Comparison of ENCODE assay signal across 8 cellular contexts in the genomic region with DNA sequence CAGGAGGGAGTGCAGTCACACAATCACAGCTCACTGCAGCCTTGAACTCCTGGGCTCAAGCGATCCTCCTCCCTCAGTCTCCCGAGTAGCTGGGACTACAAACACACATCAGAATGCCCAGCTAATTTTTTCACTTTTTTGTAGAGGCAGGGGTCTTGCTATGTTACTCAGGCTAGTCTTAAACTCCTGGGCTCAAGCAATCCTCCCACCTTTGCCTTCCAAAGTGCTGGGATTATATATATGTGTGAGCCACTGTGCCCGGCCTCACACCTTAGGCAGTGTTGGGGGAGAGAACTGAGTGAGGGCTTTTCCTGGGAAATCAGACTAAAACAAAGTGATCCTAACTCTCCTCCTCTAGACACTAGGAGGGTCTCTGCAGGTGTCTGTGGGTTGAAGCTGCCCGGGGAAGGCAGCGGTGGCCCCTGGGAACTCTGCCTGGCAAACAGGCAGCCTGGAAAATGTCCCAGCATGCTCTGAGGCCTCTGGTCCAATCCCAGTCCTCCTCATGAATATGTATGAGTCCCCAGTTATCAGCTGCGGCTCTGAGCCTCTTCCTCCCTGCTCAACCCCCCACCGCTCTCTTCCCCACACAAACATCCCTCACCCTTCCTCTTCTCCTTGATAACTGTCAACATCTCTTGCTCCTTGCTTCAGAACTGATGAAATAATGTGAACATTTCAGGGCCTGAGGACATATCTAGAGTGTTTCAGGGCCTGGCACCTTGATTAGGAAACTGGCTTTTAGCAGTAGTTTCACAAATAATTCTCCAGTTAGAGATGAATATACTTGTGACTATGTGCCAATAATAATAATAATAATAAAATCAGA. TPM values are rescaled to one million over a fixed set of nuclear protein-coding genes. Genes with fewer than 3 reads are reported as not detected.
DNase-seq lines count a peak whose midpoint lies in the region; ATAC-seq and TF ChIP-seq lines count a peak whose summit lies in the region.

No MANE protein-coding gene starts in this region.

- ATAC-seq in activated CD8-positive, alpha-beta memory T cell treated with anti-CD3 and anti-CD28 coated beads, Interleukin-2, amount 10 ng/mL, durations not matched to agents 7 days and 5 days: peak; percentile 64
- ATAC-seq in Right ventricle myocardium superior (ENCODE audit: poor library complexity): peak; percentile 97

- H3K36me3 ChIP-seq in osteoblast (ENCODE audit: insufficient read depth, low read length): no peaks in the 10 kb centered on the region

- H3K4me3 Mint-ChIP-seq in activated CD8-positive, alpha-beta memory T cell treated with anti-CD3 and anti-CD28 coated beads, Interleukin-2, amount 10 ng/mL, durations not matched to agents 7 days and 5 days: no peak overlapping the region
- H3K4me3 Mint-ChIP-seq in activated T-helper 1 cell treated with anti-CD3 and anti-CD28 coated beads, Interleukin-12 subunit alpha, Interleukin-12 subunit beta, Interleukin-2, Interleukin-4 antibody, amounts not matched to agents 30 ng/mL and 10 ng/mL and 1 ng/mL, durations not matched to agents 14 hours and 24 hours and 36 hours: no peak overlapping the region

- H3K27me3 ChIP-seq in osteoblast (ENCODE audit: insufficient read depth, low read length): no peaks in the 10 kb centered on the region

- peak overlapping the region; percentile 90 for H2AFZ ChIP-seq in osteoblast (ENCODE audit: low read length)

- H3K9me3 ChIP-seq in osteoblast (ENCODE audit: low read depth, low read length): no peaks in the 10 kb centered on the region

- H3K4me1 Mint-ChIP-seq in activated CD8-positive, alpha-beta memory T cell treated with anti-CD3 and anti-CD28 coated beads, Interleukin-2, amount 10 ng/mL, durations not matched to agents 7 days and 5 days: peaks cover 9% of the 10 kb centered on the region
- peaks cover 25% of the 10 kb centered on the region for H3K4me1 Mint-ChIP-seq in activated T-helper 1 cell treated with anti-CD3 and anti-CD28 coated beads, Interleukin-12 subunit alpha, Interleukin-12 subunit beta, Interleukin-2, Interleukin-4 antibody, amounts not matched to agents 30 ng/mL and 10 ng/mL and 1 ng/mL, durations not matched to agents 14 hours and 24 hours and 36 hours (ENCODE audit: low read depth)

- peak overlapping the region; percentile 63 for H3K4me2 ChIP-seq in osteoblast (ENCODE audit: insufficient read depth, low read length)

- no peaks in the 10 kb centered on the region for H3K27me3 Mint-ChIP-seq in activated CD8-positive, alpha-beta memory T cell treated with anti-CD3 and anti-CD28 coated beads, Interleukin-2, amount 10 ng/mL, durations not matched to agents 7 days and 5 days
- peaks cover 3% of the 10 kb centered on the region for H3K27me3 Mint-ChIP-seq in activated T-helper 1 cell treated with anti-CD3 and anti-CD28 coated beads, Interleukin-12 subunit alpha, Interleukin-12 subunit beta, Interleukin-2, Interleukin-4 antibody, amounts not matched to agents 30 ng/mL and 10 ng/mL and 1 ng/mL, durations not matched to agents 14 hours and 24 hours and 36 hours (ENCODE audit: insufficient read depth)

- no peaks in the 10 kb centered on the region for H3K36me3 Mint-ChIP-seq in activated CD8-positive, alpha-beta memory T cell treated with anti-CD3 and anti-CD28 coated beads, Interleukin-2, amount 10 ng/mL, durations not matched to agents 7 days and 5 days
- H3K36me3 Mint-ChIP-seq in activated T-helper 1 cell treated with anti-CD3 and anti-CD28 coated beads, Interleukin-12 subunit alpha, Interleukin-12 subunit beta, Interleukin-2, Interleukin-4 antibody, amounts not matched to agents 30 ng/mL and 10 ng/mL and 1 ng/mL, durations not matched to agents 14 hours and 24 hours and 36 hours (ENCODE audit: low read depth): no peaks in the 10 kb centered on the region

- CTCF ChIA-PET in activated CD8-positive, alpha-beta memory T cell treated with anti-CD3 and anti-CD28 coated beads, Interleukin-2, amount 10 ng/mL, durations not matched to agents 7 days and 5 days (lab: Charles Lee): interaction anchor here (1.4 kb wide), 1 partner anchor 82 kb away, joined by 4 read pairs; no protein-coding TSS in a partner anchor

- H3K4me3 ChIP-seq in osteoblast (ENCODE audit: insufficient read depth, low read length): no peak overlapping the region

- no peak for TF ChIP-seq CTCF in osteoblast (IDR thresholded peaks at IDR 0.05; ENCODE audit: extremely low read depth, low read depth, low read length)

- H3K27ac Mint-ChIP-seq in activated CD8-positive, alpha-beta memory T cell treated with anti-CD3 and anti-CD28 coated beads, Interleukin-2, amount 10 ng/mL, durations not matched to agents 7 days and 5 days: peak overlapping the region; percentile 16
- peak overlapping the region; percentile 68 for H3K27ac Mint-ChIP-seq in activated T-helper 1 cell treated with anti-CD3 and anti-CD28 coated beads, Interleukin-12 subunit alpha, Interleukin-12 subunit beta, Interleukin-2, Interleukin-4 antibody, amounts not matched to agents 30 ng/mL and 10 ng/mL and 1 ng/mL, durations not matched to agents 14 hours and 24 hours and 36 hours

- H3K9me3 Mint-ChIP-seq in activated CD8-positive, alpha-beta memory T cell treated with anti-CD3 and anti-CD28 coated beads, Interleukin-2, amount 10 ng/mL, durations not matched to agents 7 days and 5 days (ENCODE audit: low read depth): no peaks in the 10 kb centered on the region
- no peaks in the 10 kb centered on the region for H3K9me3 Mint-ChIP-seq in activated T-helper 1 cell treated with anti-CD3 and anti-CD28 coated beads, Interleukin-12 subunit alpha, Interleukin-12 subunit beta, Interleukin-2, Interleukin-4 antibody, amounts not matched to agents 30 ng/mL and 10 ng/mL and 1 ng/mL, durations not matched to agents 14 hours and 24 hours and 36 hours

- H3K27ac ChIP-seq in osteoblast (ENCODE audit: low read depth, low read length): peak overlapping the region; percentile 72

- DNase-seq in activated CD8-positive, alpha-beta memory T cell treated with anti-CD3 and anti-CD28 coated beads, Interleukin-2, amount 10 ng/mL, durations not matched to agents 7 days and 5 days: no peak
- no peak for DNase-seq in activated CD8-positive, alpha-beta memory T cell treated with anti-CD3 and anti-CD28 coated beads for 24 hours
- DNase-seq in NCI-H2171 (lab: John Stamatoyannopoulos, UW) (peak; percentile 55), Right ventricle myocardium superior (peak; percentile 81), osteoblast (ENCODE audit: insufficient read length, low spot score, missing footprints) (peak; percentile 62), SW 1271 (lab: John Stamatoyannopoulos, UW) (no peak)
- no peak for DNase-seq in activated T-helper 1 cell treated with anti-CD3 and anti-CD28 coated beads, Interleukin-12 subunit alpha, Interleukin-12 subunit beta, Interleukin-2, Interleukin-4 antibody, amounts not matched to agents 30 ng/mL and 10 ng/mL and 1 ng/mL, durations not matched to agents 14 hours and 24 hours and 36 hours (ENCODE audit: low spot score)
- no peak for DNase-seq in stimulated activated CD4-positive, alpha-beta T cell treated with anti-CD3 and anti-CD28 coated beads, Interleukin-2, amount 100 ng/mL, for 24 hours

- intact Hi-C loops in activated T-helper 1 cell treated with anti-CD3 and anti-CD28 coated beads, Interleukin-12 subunit alpha, Interleukin-12 subunit beta, Interleukin-2, Interleukin-4 antibody, amounts not matched to agents 30 ng/mL and 10 ng/mL and 1 ng/mL, durations not matched to agents 14 hours and 24 hours and 36 hours (cut with micrococcal nuclease): no loop called here
- intact Hi-C loops in Right ventricle myocardium superior (cut with DNase I): no loop called here

- peaks cover 8% of the 10 kb centered on the region for H3K4me1 ChIP-seq in osteoblast (ENCODE audit: insufficient read depth, low read length)

- H3K79me2 ChIP-seq in osteoblast (ENCODE audit: insufficient read depth, low read length): no peaks in the 10 kb centered on the region

- H4K20me1 ChIP-seq in osteoblast (ENCODE audit: insufficient read depth, low read length): no peaks in the 10 kb centered on the region

RNA-seq across cellular contexts. Expression of a gene that starts 7.9 kb away (rescaled TPM):
- total RNA-seq in activated CD8-positive, alpha-beta memory T cell treated with anti-CD3 and anti-CD28 coated beads, Interleukin-2, amount 10 ng/mL, durations not matched to agents 7 days and 5 days: 10 to 100 TPM; 30.2 to 32.1 TPM
- 52.2 and 58.1 TPM in 2 replicates for total RNA-seq in activated T-helper 1 cell treated with anti-CD3 and anti-CD28 coated beads, Interleukin-12 subunit alpha, Interleukin-12 subunit beta, Interleukin-2, Interleukin-4 antibody, amounts not matched to agents 30 ng/mL and 10 ng/mL and 1 ng/mL, durations not matched to agents 14 hours and 24 hours and 36 hours
- total RNA-seq in Right ventricle myocardium superior (14.7 TPM), osteoblast (20.0 and 20.6 TPM in 2 replicates)

RNA-seq across cellular contexts. Expression of a gene that starts 8.9 kb away (rescaled TPM):
- 10 to 100 TPM; 52.1 to 56.8 TPM for total RNA-seq in activated CD8-positive, alpha-beta memory T cell treated with anti-CD3 and anti-CD28 coated beads, Interleukin-2, amount 10 ng/mL, durations not matched to agents 7 days and 5 days
- total RNA-seq in activated T-helper 1 cell treated with anti-CD3 and anti-CD28 coated beads, Interleukin-12 subunit alpha, Interleukin-12 subunit beta, Interleukin-2, Interleukin-4 antibody, amounts not matched to agents 30 ng/mL and 10 ng/mL and 1 ng/mL, durations not matched to agents 14 hours and 24 hours and 36 hours: 46.5 and 46.7 TPM in 2 replicates
- 17.4 TPM for total RNA-seq in Right ventricle myocardium superior
- total RNA-seq in osteoblast: 39.8 and 40.5 TPM in 2 replicates

Comparison
In these comparisons a context has a peak if more than half of its experiments do, and no peak if none do; other contexts are left out.
1. DNase-seq: peak in NCI-H2171 (single experiment), Right ventricle myocardium superior (single experiment) and osteoblast (single experiment); none in activated CD8-positive, alpha-beta memory T cell treated with anti-CD3 and anti-CD28 coated beads, Interleukin-2, amount 10 ng/mL, durations not matched to agents 7 days and 5 days (single experiment), activated CD8-positive, alpha-beta memory T cell treated with anti-CD3 and anti-CD28 coated beads for 24 hours (single experiment), activated T-helper 1 cell treated with anti-CD3 and anti-CD28 coated beads, Interleukin-12 subunit alpha, Interleukin-12 subunit beta, Interleukin-2, Interleukin-4 antibody, amounts not matched to agents 30 ng/mL and 10 ng/mL and 1 ng/mL, durations not matched to agents 14 hours and 24 hours and 36 hours (single experiment), SW 1271 (0 of 2) and stimulated activated CD4-positive, alpha-beta T cell treated with anti-CD3 and anti-CD28 coated beads, Interleukin-2, amount 100 ng/mL, for 24 hours (0 of 2).